Comparison of ENCODE assay signal across 8 cellular contexts in genomic region chr20:62824476-62825287, GRCh38. TPM values are rescaled to one million over a fixed set of nuclear protein-coding genes. Genes with fewer than 3 reads are reported as not detected.
DNase-seq lines count a peak whose midpoint lies in the region; ATAC-seq and TF ChIP-seq lines count a peak whose summit lies in the region.

No MANE protein-coding gene starts in this region.

- DNase-seq in activated CD4-positive, CD25-positive, alpha-beta regulatory T cell treated with anti-CD3 and anti-CD28 coated beads, Interleukin-2, amount 50 U/mL, for 72 hours = no peak
- DNase-seq in NCI-H2227 treated with DMSO at 0.1 percent for 48 hours (lab: John Stamatoyannopoulos, UW) (peak; percentile 17), kidney epithelial cell (ENCODE audit: low read depth) (no peak), upper lobe of right lung (no peak), ureter (ENCODE audit: low spot score) (no peak)
- peak; percentile 81 for DNase-seq in activated effector memory CD4-positive, alpha-beta T cell treated with anti-CD3 and anti-CD28 coated beads, Interleukin-2, amount 50 U/mL, for 16 hours

- ATAC-seq in activated CD4-positive, CD25-positive, alpha-beta regulatory T cell treated with anti-CD3 and anti-CD28 coated beads, Interleukin-2, amount 50 U/mL, for 24 hours = peak; percentile 30 to 55
- ATAC-seq in upper lobe of right lung = peak; percentile 31
- no peak for ATAC-seq in HG02763 (IDR thresholded peaks at IDR 0.05; ENCODE audit: unreplicated experiment)

- H3K4me1 ChIP-seq in upper lobe of right lung = peaks cover 3% of the 10 kb centered on the region

- no peak overlapping the region for H3K27ac ChIP-seq in upper lobe of right lung

- intact Hi-C loops in upper lobe of right lung (cut with DNase I) = no loop called here

- no peaks in the 10 kb centered on the region for H3K36me3 ChIP-seq in kidney epithelial cell (ENCODE audit: control insufficient read depth, insufficient read depth, low read length)
- no peaks in the 10 kb centered on the region for H3K36me3 ChIP-seq in upper lobe of right lung

- H3K9me3 ChIP-seq in upper lobe of right lung = no peaks in the 10 kb centered on the region

- TF ChIP-seq CTCF in kidney epithelial cell (IDR thresholded peaks at IDR 0.05; ENCODE audit: insufficient read depth, low read length, poor library complexity, severe bottlenecking) (no peak), upper lobe of right lung (IDR thresholded peaks at IDR 0.05) (no peak)

- H3K4me3 ChIP-seq in kidney epithelial cell (ENCODE audit: low read depth, low read length) = peak overlapping the region; percentile 27
- H3K4me3 ChIP-seq in upper lobe of right lung = no peak overlapping the region

- H3K27me3 ChIP-seq in kidney epithelial cell (ENCODE audit: control insufficient read depth, insufficient read depth, low read length) = peaks cover 8% of the 10 kb centered on the region
- peaks cover 4% of the 10 kb centered on the region for H3K27me3 ChIP-seq in upper lobe of right lung

RNA-seq across cellular contexts. Expression of gene COL9A3, which starts 7.8 kb away (rescaled TPM):
- total RNA-seq in kidney epithelial cell (5.4 and 10.4 TPM in 2 replicates), upper lobe of right lung (1.1 TPM), ureter (5.1 TPM)

RNA-seq across cellular contexts. Expression of gene OGFR, which starts 20.0 kb away (rescaled TPM):
- total RNA-seq in kidney epithelial cell (54.4 and 61.3 TPM in 2 replicates), upper lobe of right lung (58.2 TPM), ureter (42.0 TPM)

RNA-seq across cellular contexts. Expression of gene MRGBP, which starts 28.4 kb away (rescaled TPM):
- 15.1 and 19.8 TPM in 2 replicates for total RNA-seq in kidney epithelial cell
- total RNA-seq in upper lobe of right lung = 8.8 TPM
- 6.3 TPM for total RNA-seq in ureter

RNA-seq across cellular contexts. Expression of gene TCFL5, which starts 36.9 kb away (rescaled TPM):
- total RNA-seq in kidney epithelial cell = 4.3 and 5.4 TPM in 2 replicates
- 7.8 TPM for total RNA-seq in upper lobe of right lung
- 11.8 TPM for total RNA-seq in ureter

Comparison
In these comparisons a context has a peak if more than half of its experiments do, and no peak if none do; other contexts are left out.
1. DNase-seq: peak in NCI-H2227 treated with DMSO at 0.1 percent for 48 hours (single experiment) and activated effector memory CD4-positive, alpha-beta T cell treated with anti-CD3 and anti-CD28 coated beads, Interleukin-2, amount 50 U/mL, for 16 hours (single experiment); none in activated CD4-positive, CD25-positive, alpha-beta regulatory T cell treated with anti-CD3 and anti-CD28 coated beads, Interleukin-2, amount 50 U/mL, for 72 hours (single experiment), kidney epithelial cell (single experiment), upper lobe of right lung (single experiment) and ureter (single experiment).